ENCODE assay signal across 9 cellular contexts in genomic region chr20:47356526-47357295, GRCh38. TPM values are rescaled to one million over a fixed set of nuclear protein-coding genes. Genes with fewer than 3 reads are reported as not detected.
DNase-seq lines count a peak whose midpoint lies in the region; ATAC-seq, FAIRE-seq and TF ChIP-seq lines count a peak whose summit lies in the region.
"Had no signal": no experiment of that assay in that cellular context is flagged by ENCODE, and none has a peak within 500 bp of the region (broad histone marks: within the 10 kb centered on the region; RNA-seq: fewer than 3 reads in every experiment).

Gene ZMYND8, minus strand, starts transcription at chr20:47356699. Its CDS starts 29 bp downstream, at chr20:47356670.

- H3K9me3 ChIP-seq in OCI-LY3 (ENCODE audit: insufficient read depth, low read length) (no peaks in the 10 kb centered on the region), H1 (ENCODE audit: insufficient read depth in 2 of 2, low read depth in 1 of 2, low read length in 1 of 2) (no peaks in the 10 kb centered on the region)

- POLR2A ChIA-PET in H1 (lab: Charles Lee; ENCODE audit: partially characterized antibody), result interaction anchor here (0.6 to 42.1 kb wide), 15 partner anchors 3 to 140 kb away, joined by 3 to 1191 read pairs (median 3); partner anchors contain the start of gene ZMYND8

- peak within 1 kb of the TSS; percentile 87; the same call in 1 of the 2 replicates for H4K8ac ChIP-seq in H1 (ENCODE audit: extremely low read depth, insufficient read depth, low read length)

- peak within 1 kb of the TSS; percentile 69 for H3K4me3 ChIP-seq in OCI-LY3 (ENCODE audit: low read length)
- peak within 1 kb of the TSS in 2 of 4 experiments; percentile 6 to 37; a peak in 5 of 8 replicates for H3K4me3 ChIP-seq in H1 (ENCODE audit: extremely low read depth in 1 of 4, insufficient read depth in 2 of 4, low read depth in 3 of 4, low read length in 4 of 4)

- no peaks in the 10 kb centered on the region for H4K20me1 ChIP-seq in OCI-LY3 (ENCODE audit: insufficient read depth, low read length)
- H4K20me1 ChIP-seq in H1 (replicated peaks in 1 of 2; ENCODE audit: control insufficient read depth in 1 of 2, insufficient read depth in 2 of 2, low read length in 2 of 2), result no peaks in the 10 kb centered on the region

- H3K36me3 ChIP-seq in OCI-LY3 (replicated peaks; ENCODE audit: low read depth, low read length) (peaks cover 4% of the 10 kb centered on the region), H1 (ENCODE audit: control insufficient read depth in 2 of 4, insufficient read depth in 4 of 4, low read length in 3 of 4) (peaks cover 0 to 30% (median under 1%) of the 10 kb centered on the region in 4 experiments; a peak in 3 of 8 replicates)

- H2BK12ac ChIP-seq in H1 (ENCODE audit: low read depth, low read length), result peak within 1 kb of the TSS; percentile 99

- H2BK15ac ChIP-seq in H1 (ENCODE audit: low read length), result peak within 1 kb of the TSS; percentile 90; the same call in 1 of the 2 replicates

- peak within 1 kb of the TSS; percentile 97 for H3K18ac ChIP-seq in H1 (ENCODE audit: extremely low read depth, low read length)

- H2BK120ac ChIP-seq in H1 (replicated peaks; ENCODE audit: low read depth, low read length), result peak within 1 kb of the TSS; percentile 80

- no peak for TF ChIP-seq RAD21 in H1 (IDR thresholded peaks at IDR 0.05 in 1 of 2, conservative IDR thresholded peaks at IDR 0.05 in 1 of 2; ENCODE audit: low read depth in 2 of 2, low read length in 2 of 2)

- 42% methylated on average over 20 of the region's 21 CpGs; no CpG with 5 or more reads in 1 of the 2 experiments for WGBS in H1 (ENCODE audit: extremely low coverage in 1 of 2, insufficient coverage in 1 of 2, insufficient read length in 1 of 2, insufficient replicate concordance in 2 of 2, low coverage in 1 of 2, low lambda C conversion rate in 2 of 2, missing lambda C conversion rate in 1 of 2), 2 experiments

- no peaks in the 10 kb centered on the region; the same call in 1 of the 2 replicates for H3K23me2 ChIP-seq in H1 (ENCODE audit: low read depth, low read length)

- FAIRE-seq in H1 (lab: Jason Lieb, UNC), result no peak
- FAIRE-seq: endometrium had no signal

- H3K79me2 ChIP-seq in OCI-LY3 (ENCODE audit: low read length), result peaks cover 44% of the 10 kb centered on the region
- H3K79me2 ChIP-seq in H1 (ENCODE audit: control insufficient read depth in 1 of 2, insufficient read depth in 2 of 2, low read length in 2 of 2), result peaks cover 48 to 99% of the 10 kb centered on the region in 2 experiments

- H2AFZ ChIP-seq in OCI-LY3 (ENCODE audit: low read depth, low read length) (peak within 1 kb of the TSS; percentile 43), H1 (ENCODE audit: low read length) (no peak within 1 kb of the TSS)

- H3K4me1 ChIP-seq in OCI-LY3 (ENCODE audit: low read length) (peaks cover 72% of the 10 kb centered on the region), H1 (replicated peaks in 1 of 4; ENCODE audit: control insufficient read depth in 3 of 4, insufficient read depth in 4 of 4, low read length in 3 of 4) (peaks cover 72 to 86% (median 79%) of the 10 kb centered on the region in 4 experiments)

- peak within 1 kb of the TSS; percentile 88 for H4K91ac ChIP-seq in H1 (replicated peaks; ENCODE audit: insufficient read length, low read length)

- H3K14ac ChIP-seq in H1 (ENCODE audit: insufficient read length), result peak within 1 kb of the TSS; percentile 16

- H3K4ac ChIP-seq in H1 (replicated peaks; ENCODE audit: insufficient read length, low read depth, low read length), result peak within 1 kb of the TSS; percentile 94

- CTCF ChIA-PET in H1 (lab: Charles Lee; ENCODE audit: partially characterized antibody), result interaction anchor here (0.6 to 3.2 kb wide), 12 partner anchors 12 to 146 kb away, joined by 3 to 17 read pairs (median 3); no protein-coding TSS in a partner anchor

- peak within 1 kb of the TSS; percentile 98 for H3K27ac ChIP-seq in C4-2B
- peak within 1 kb of the TSS; percentile 92 for H3K27ac ChIP-seq in OCI-LY3 (ENCODE audit: low read length)
- peak within 1 kb of the TSS; percentile 98 for H3K27ac ChIP-seq in H1 (ENCODE audit: low read depth, low read length)

- DNase-seq in HuH-7.5 (ENCODE audit: low spot score) (peak; percentile 98), H1 (ENCODE audit: low read depth in 1 of 2, low spot score in 2 of 2) (peak; percentile 70 to 98), mesenteric fat pad (ENCODE audit: low spot score) (peak; percentile 93)
- peak; percentile 76 for DNase-seq in activated CD8-positive, alpha-beta memory T cell treated with anti-CD3 and anti-CD28 coated beads, Interleukin-2, amount 50 U/mL, for 1 hour (ENCODE audit: extremely low read depth)
- DNase-seq in stimulated activated CD8-positive, alpha-beta memory T cell treated with anti-CD3 and anti-CD28 coated beads, Interleukin-15, amount 100 ng/mL, for 1 hour (ENCODE audit: low read depth), result peak; percentile 95

- peak within 1 kb of the TSS; percentile 76; the same call in 1 of the 2 replicates for H2BK20ac ChIP-seq in H1 (ENCODE audit: low read length)

- peak within 1 kb of the TSS; percentile 99 for H2BK5ac ChIP-seq in H1 (ENCODE audit: low read depth, low read length)

- TF ChIP-seq CTCF in C4-2B (conservative IDR thresholded peaks at IDR 0.05) (no peak), OCI-LY3 (IDR thresholded peaks at IDR 0.05; ENCODE audit: low read depth, low read length) (no peak), H1 (IDR thresholded peaks at IDR 0.05; ENCODE audit: control extremely low read depth in 1 of 3, insufficient read depth in 1 of 3, low read depth in 1 of 3, low read length in 3 of 3) (no peak)

- H4K5ac ChIP-seq in H1 (ENCODE audit: insufficient read length, low read depth, low read length), result peak within 1 kb of the TSS; percentile 87

- no peak; a peak in 1 of 3 replicates for TF ChIP-seq POLR2A in H1 (IDR thresholded peaks at IDR 0.05; ENCODE audit: control extremely low read depth in 1 of 2, low read depth in 2 of 2, low read length in 2 of 2)

- peak within 1 kb of the TSS; percentile 93 for H3K9ac ChIP-seq in OCI-LY3 (ENCODE audit: low read length)
- H3K9ac ChIP-seq in H1 (replicated peaks in 1 of 4; ENCODE audit: extremely low read depth in 1 of 4, low read depth in 3 of 4, low read length in 3 of 4), result peak within 1 kb of the TSS; percentile 50 to 81 (median 62)

- no peak within 1 kb of the TSS for H3K23ac ChIP-seq in H1 (ENCODE audit: insufficient read length)

- peaks cover 3% of the 10 kb centered on the region; the same call in 1 of the 2 replicates for H3K79me1 ChIP-seq in H1 (ENCODE audit: low read depth, low read length)

- no peak for TF ChIP-seq EP300 in H1 (IDR thresholded peaks at IDR 0.05; ENCODE audit: borderline replicate concordance in 1 of 2, low read depth in 2 of 2, low read length in 2 of 2)

- H3K56ac ChIP-seq in H1 (replicated peaks; ENCODE audit: insufficient read length, low read depth, low read length), result peak within 1 kb of the TSS; percentile 85

- H2AK5ac ChIP-seq in H1 (ENCODE audit: low read depth, low read length), result peak within 1 kb of the TSS; percentile 95

- H3K4me2 ChIP-seq in OCI-LY3 (ENCODE audit: low read length) (peak within 1 kb of the TSS; percentile 74), H1 (ENCODE audit: insufficient read depth in 1 of 2, low read depth in 2 of 2, low read length in 2 of 2) (peak within 1 kb of the TSS; percentile 54 to 67)

- ATAC-seq in GM19468 (IDR thresholded peaks at IDR 0.05; ENCODE audit: extremely low read depth, unreplicated experiment), result peak; percentile 20

- H3K27me3 ChIP-seq in OCI-LY3 (ENCODE audit: low read depth, low read length), result no peaks in the 10 kb centered on the region
- H3K27me3 ChIP-seq in H1 (replicated peaks in 1 of 4; ENCODE audit: control insufficient read depth in 3 of 4, extremely low read depth in 1 of 4, insufficient read depth in 3 of 4, low read length in 3 of 4), result no peaks in the 10 kb centered on the region

TF ChIP-seq in H1, 55 proteins besides CTCF, POLR2A, EP300 and RAD21:
- TF ChIP-seq FOSL1 (IDR thresholded peaks at IDR 0.05; ENCODE audit: insufficient read depth, low read depth, low read length), result no peak
- TF ChIP-seq MAFK (IDR thresholded peaks at IDR 0.05; ENCODE audit: low read depth, low read length), result no peak
- no peak for TF ChIP-seq KDM4A (IDR thresholded peaks at IDR 0.05; ENCODE audit: low read depth, low read length, severe bottlenecking)
- 0 out of 2 replicates have a peak, but pooled peaks have one; percentile 6 for TF ChIP-seq TAF1 (IDR thresholded peaks at IDR 0.05; ENCODE audit: low read depth, low read length)
- no peak for TF ChIP-seq TCF12 (IDR thresholded peaks at IDR 0.05; ENCODE audit: low read depth, low read length)
- TF ChIP-seq SIRT6 (IDR thresholded peaks at IDR 0.05; ENCODE audit: low read length), result no peak
- TF ChIP-seq CBX5 (IDR thresholded peaks at IDR 0.05; ENCODE audit: low read depth, low read length), result no peak
- 0 out of 2 replicates have a peak, but pooled peaks have one; percentile 54 for TF ChIP-seq CHD2 (IDR thresholded peaks at IDR 0.05; ENCODE audit: low read length)
- TF ChIP-seq GABPA (IDR thresholded peaks at IDR 0.05; ENCODE audit: borderline replicate concordance, insufficient read depth, low read length), result no peak
- TF ChIP-seq SP1 (IDR thresholded peaks at IDR 0.05; ENCODE audit: low read depth, low read length), result peak; percentile 93
TF ChIP-seq in H1: peak in this region for 3.

RNA-seq across cellular contexts. Expression of gene ZMYND8, which starts in this region (rescaled TPM):
- total RNA-seq in H1 (2021; fragmentation: NEBNext Ultra II Directional; extraction: Animal tissue kit (Norgen Biotek cat#: 25700)), result 163 TPM in 2 replicates
- polyA plus RNA-seq in H1 (2011; rRNA removed), result 50.5 and 58.5 TPM in 2 replicates
- polyA plus RNA-seq in H1 (2011; cell fraction: cytosol; rRNA removed), result 66.1 TPM
- polyA plus RNA-seq in H1 (2011; cell fraction: nucleus; rRNA removed), result 123 TPM
- 71.7 to 113 TPM (median 77.5 TPM) in 4 replicates for polyA plus RNA-seq in H1 (2012, experiment 1 of 2)
- polyA plus RNA-seq in H1 (2012, experiment 2 of 2), result 9.8 TPM
- 70.7 TPM for polyA plus RNA-seq in H1 (2013, experiment 1 of 2)
- polyA plus RNA-seq in H1 (2013, experiment 2 of 2), result 69.6 TPM
- polyA minus RNA-seq in H1 (2011; rRNA and poly(A)+ RNA removed), result 67.9 and 102 TPM in 2 replicates
- 53.2 TPM for polyA minus RNA-seq in H1 (2011; cell fraction: cytosol; rRNA and poly(A)+ RNA removed)
- polyA minus RNA-seq in H1 (2011; cell fraction: nucleus; rRNA and poly(A)+ RNA removed), result 91.2 TPM
- total RNA-seq in mesenteric fat pad, result 23.1 TPM
